Comparison of ENCODE assay signal across 26 cellular contexts in the genomic region with DNA sequence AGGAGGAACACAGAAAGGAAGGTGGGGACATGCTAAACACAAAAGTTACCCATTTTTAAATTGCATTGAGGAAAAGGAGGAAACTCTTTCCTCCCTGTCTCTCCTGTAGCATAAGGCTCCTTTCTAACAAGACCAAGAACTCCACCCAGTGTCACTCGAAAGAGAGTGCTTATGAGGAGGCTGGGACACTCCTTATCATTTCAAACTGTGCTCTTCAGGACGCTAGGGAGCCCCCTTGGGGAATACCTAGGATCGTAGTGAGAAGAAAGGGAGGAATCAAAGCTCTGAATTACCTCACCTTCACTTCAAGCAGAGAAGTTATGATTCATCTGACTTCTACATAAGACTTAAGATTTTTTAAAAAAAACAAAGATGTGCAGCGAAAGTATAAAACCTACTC.
DNase-seq lines count a peak whose midpoint lies in the region; ATAC-seq, FAIRE-seq and TF ChIP-seq lines count a peak whose summit lies in the region.
"Had no signal": no experiment of that assay in that cellular context is flagged by ENCODE, and none has a peak within 500 bp of the region (broad histone marks: within the 10 kb centered on the region; RNA-seq: fewer than 3 reads in every experiment).

No MANE protein-coding gene starts in this region.

- H3K36me3 ChIP-seq in astrocyte (ENCODE audit: insufficient read depth, low read length) = no peaks in the 10 kb centered on the region
- H3K36me3 ChIP-seq: HAP-1, SJSA1 had no signal

- no peaks in the 10 kb centered on the region for H3K9me3 ChIP-seq in astrocyte (ENCODE audit: insufficient read depth, low read depth, low read length)
- H3K9me3 ChIP-seq: A549, HAP-1, SJSA1 had no signal

- FAIRE-seq in astrocyte (lab: Jason Lieb, UNC) = peak; percentile 56
- FAIRE-seq: GM12891, GM19239 had no signal

- no peak overlapping the region for H3K4me2 ChIP-seq in astrocyte (ENCODE audit: low read length)
- H3K4me2 ChIP-seq: A549 had no signal

- no peaks in the 10 kb centered on the region for H3K79me2 ChIP-seq in astrocyte (ENCODE audit: insufficient read depth, low read length)

- H3K27ac ChIP-seq in astrocyte (ENCODE audit: low read depth, low read length) = no peak overlapping the region
- H3K27ac ChIP-seq: A549, SJSA1 had no signal

- DNase-seq in ELF-1 (ENCODE audit: low read depth, low spot score) = peak; percentile 25
- DNase-seq in KBM-7 = peak; percentile 1
- no peak for DNase-seq in astrocyte (ENCODE audit: low read depth)
- peak; percentile 58 for DNase-seq in iPS-NIHi7 (ENCODE audit: extremely low spot score)
- DNase-seq in epidermal melanocyte (ENCODE audit: insufficient read length, low spot score) = no peak
- no peak for DNase-seq in NCI-H1436 treated with DMSO at 0.1 percent for 48 hours (lab: John Stamatoyannopoulos, UW)
- DNase-seq: C1 segment of cervical spinal cord; CD4-positive, alpha-beta memory T cell; COR-L47; GF-D8; HFFc6; IMR-90; NCI-H1092 treated with DMSO at 0.1 percent for 48 hours; NCI-H1436; NCI-H187 treated with DMSO at 0.1 percent for 48 hours; NCI-H446; NCI-H524 treated with DMSO at 0.1 percent for 48 hours; NCI-H774; Right ventricle myocardium superior; RPMI8226 had no signal

- H4K20me1 ChIP-seq in astrocyte (ENCODE audit: insufficient read depth, low read length) = no peaks in the 10 kb centered on the region

- no peaks in the 10 kb centered on the region for H3K4me1 Mint-ChIP-seq in astrocyte (ENCODE audit: low read depth, unreplicated experiment)
- H3K4me1 Mint-ChIP-seq: CD4-positive, alpha-beta memory T cell had no signal

- no peak overlapping the region for H2AFZ ChIP-seq in astrocyte (ENCODE audit: low read depth, low read length)

- no peak overlapping the region for H3K9ac ChIP-seq in astrocyte (ENCODE audit: low read length)

- no peak for TF ChIP-seq CTCF in astrocyte (IDR thresholded peaks at IDR 0.05; ENCODE audit: insufficient read depth, low read depth, low read length)

- H3K36me3 Mint-ChIP-seq in astrocyte (ENCODE audit: low read depth, unreplicated experiment) = no peaks in the 10 kb centered on the region
- H3K36me3 Mint-ChIP-seq: CD4-positive, alpha-beta memory T cell had no signal

- no peaks in the 10 kb centered on the region for H3K9me3 Mint-ChIP-seq in astrocyte (ENCODE audit: unreplicated experiment)
- H3K9me3 Mint-ChIP-seq: HFFc6 had no signal

- H3K4me1 ChIP-seq in astrocyte (ENCODE audit: insufficient read depth, low read length) = no peaks in the 10 kb centered on the region
- H3K4me1 ChIP-seq: A549, HAP-1, SJSA1 had no signal

- no peaks in the 10 kb centered on the region for H3K27me3 Mint-ChIP-seq in astrocyte (ENCODE audit: low read depth, unreplicated experiment)
- H3K27me3 Mint-ChIP-seq: CD4-positive, alpha-beta memory T cell had no signal

- H3K27me3 ChIP-seq in astrocyte (ENCODE audit: insufficient read depth, low read length) = no peaks in the 10 kb centered on the region
- H3K27me3 ChIP-seq: SJSA1 had no signal

- no peak overlapping the region for H3K4me3 Mint-ChIP-seq in astrocyte (ENCODE audit: unreplicated experiment)
- H3K4me3 Mint-ChIP-seq: CD4-positive, alpha-beta memory T cell; HFFc6 had no signal

- no peak for ATAC-seq in HG03095 (IDR thresholded peaks at IDR 0.05; ENCODE audit: unreplicated experiment)
- ATAC-seq: A549 had no signal

- in situ Hi-C loops in KBM-7 (cut with MboI; ENCODE audit: low pct_unique_long_range_greater_than_20kb, low sequenced_read_pairs) = no loop called here

- H3K27ac Mint-ChIP-seq in astrocyte (ENCODE audit: unreplicated experiment) = no peak overlapping the region
- H3K27ac Mint-ChIP-seq: CD4-positive, alpha-beta memory T cell; HFFc6 had no signal

- H3K4me3 ChIP-seq in astrocyte (ENCODE audit: insufficient read depth, low read depth, low read length) = no peak overlapping the region
- H3K4me3 ChIP-seq: A549, HAP-1, SJSA1 had no signal

Comparison
In these comparisons a context has a peak if more than half of its experiments do, and no peak if none do; other contexts are left out.
1. DNase-seq: peak in ELF-1 (single experiment), KBM-7 (single experiment) and iPS-NIHi7 (single experiment); none in astrocyte (single experiment), epidermal melanocyte (single experiment) and NCI-H1436 treated with DMSO at 0.1 percent for 48 hours (single experiment).